8 cellular contexts compared by ENCODE assay signal in the genomic region with DNA sequence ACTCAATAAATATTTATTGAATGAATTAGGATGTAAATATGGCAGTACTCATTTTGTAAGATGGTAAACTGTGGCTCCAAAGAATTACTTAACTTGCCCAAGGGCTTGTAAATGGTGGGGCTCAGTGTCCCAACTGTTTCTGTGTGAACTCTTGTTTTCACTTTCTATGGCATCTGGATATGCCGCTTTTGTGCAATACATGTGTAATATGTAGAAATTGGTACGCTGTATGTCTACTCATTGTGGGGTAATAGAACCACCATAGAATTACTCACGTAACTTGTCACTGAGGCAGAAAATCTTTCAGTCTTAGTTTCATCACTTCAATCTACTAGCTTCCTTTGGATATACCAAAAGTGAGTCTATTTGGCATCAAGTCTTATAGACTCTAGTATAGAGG. TPM values are rescaled to one million over a fixed set of nuclear protein-coding genes. Genes with fewer than 3 reads are reported as not detected.
DNase-seq lines count a peak whose midpoint lies in the region; ATAC-seq and TF ChIP-seq lines count a peak whose summit lies in the region.

No MANE protein-coding gene starts in this region.

- 42% methylated on average over 3 of the region's 3 CpGs for WGBS in right lobe of liver (ENCODE audit: insufficient coverage, low coverage, low lambda C conversion rate, missing lambda C conversion rate)

- peaks cover 5% of the 10 kb centered on the region for H3K36me3 Mint-ChIP-seq in activated naive CD8-positive, alpha-beta T cell

- intact Hi-C loops in A673 (cut with micrococcal nuclease; ENCODE audit: unreplicated experiment) = no loop called here
- intact Hi-C loops in right lobe of liver (cut with DNase I) = no loop called here
- intact Hi-C loops in mucosa of descending colon (cut with DNase I, micrococcal nuclease) = no loop called here

- H3K27ac Mint-ChIP-seq in activated naive CD8-positive, alpha-beta T cell = peak overlapping the region; percentile 100

- DNase-seq in A673 (ENCODE audit: low spot score) = no peak
- no peak for DNase-seq in right lobe of liver
- DNase-seq in NCI-H2227 treated with DMSO at 0.1 percent for 48 hours (lab: John Stamatoyannopoulos, UW) = no peak
- no peak for DNase-seq in anterior cingulate cortex (lab: John Stamatoyannopoulos, UW)
- DNase-seq in mucosa of descending colon = no peak

- peak overlapping the region; percentile 82; the same call in 1 of the 2 replicates for H3K9ac ChIP-seq in HUES48 (ENCODE audit: low read depth, low read length)

- H3K27me3 Mint-ChIP-seq in activated naive CD8-positive, alpha-beta T cell = no peaks in the 10 kb centered on the region

- H3K27ac ChIP-seq in A673 (ENCODE audit: low read depth, low read length, poor library complexity, severe bottlenecking) (peak overlapping the region; percentile 84), HUES48 (ENCODE audit: low read depth, low read length) (peak overlapping the region; percentile 90), right lobe of liver (no peak overlapping the region)

- CTCF ChIA-PET in A673 (lab: Charles Lee) = no interaction called here

- TF ChIP-seq CTCF in A673 (conservative IDR thresholded peaks at IDR 0.05; ENCODE audit: low read depth, low read length) = no peak
- no peak for TF ChIP-seq CTCF in right lobe of liver (IDR thresholded peaks at IDR 0.05)
- no peak for TF ChIP-seq CTCF in mucosa of descending colon (IDR thresholded peaks at IDR 0.05)

- H3K4me3 ChIP-seq in A673 (ENCODE audit: low read depth, low read length, poor library complexity, severe bottlenecking) (peak overlapping the region; percentile 81), HUES48 (ENCODE audit: low read depth, low read length) (peak overlapping the region; percentile 95), right lobe of liver (peak overlapping the region; percentile 46 to 86 (median 61)), mucosa of descending colon (no peak overlapping the region)

- H3K9me3 Mint-ChIP-seq in activated naive CD8-positive, alpha-beta T cell (ENCODE audit: low read depth) = no peaks in the 10 kb centered on the region

- peak overlapping the region; percentile 100 for H3K4me3 Mint-ChIP-seq in activated naive CD8-positive, alpha-beta T cell

- BruUV-seq in A673 (replicated peaks; lab: Mats Ljungman, UMichigan) = no TSS peak

- no peaks in the 10 kb centered on the region for H3K9me3 ChIP-seq in A673 (ENCODE audit: low read depth, low read length, poor library complexity, severe bottlenecking)
- no peaks in the 10 kb centered on the region for H3K9me3 ChIP-seq in HUES48 (ENCODE audit: control insufficient read depth, insufficient read depth, low read length)
- H3K9me3 ChIP-seq in right lobe of liver = no peaks in the 10 kb centered on the region
- no peaks in the 10 kb centered on the region for H3K9me3 ChIP-seq in mucosa of descending colon

- H3K27me3 ChIP-seq in A673 (replicated peaks; ENCODE audit: insufficient read depth, low read depth, low read length, poor library complexity) (no peaks in the 10 kb centered on the region), HUES48 (ENCODE audit: control insufficient read depth, insufficient read depth, low read length) (no peaks in the 10 kb centered on the region), right lobe of liver (no peaks in the 10 kb centered on the region)

- no peak for TF ChIP-seq POLR2A in right lobe of liver (IDR thresholded peaks at IDR 0.05)

- POLR2A ChIA-PET in A673 (lab: Charles Lee; ENCODE audit: low non-redundant PET) = no interaction called here

- peaks cover 7% of the 10 kb centered on the region for H3K4me1 ChIP-seq in A673 (ENCODE audit: insufficient read depth, low read length, poor library complexity, severe bottlenecking)
- no peaks in the 10 kb centered on the region; the same call in 1 of the 2 replicates for H3K4me1 ChIP-seq in HUES48 (ENCODE audit: control insufficient read depth, insufficient read depth, low read length)
- peaks cover 0 to 9% (median 0%) of the 10 kb centered on the region in 4 donors for H3K4me1 ChIP-seq in right lobe of liver
- H3K4me1 ChIP-seq in mucosa of descending colon (ENCODE audit: low read depth) = peaks cover 11% of the 10 kb centered on the region

- peaks cover 42% of the 10 kb centered on the region for H3K4me1 Mint-ChIP-seq in activated naive CD8-positive, alpha-beta T cell (ENCODE audit: low read depth)

- ATAC-seq in right lobe of liver (no peak), HG02759 (IDR thresholded peaks at IDR 0.05; ENCODE audit: unreplicated experiment) (no peak), mucosa of descending colon (no peak)

- H3K36me3 ChIP-seq in A673 (ENCODE audit: insufficient read depth, low read length, poor library complexity, severe bottlenecking) = peaks cover 26% of the 10 kb centered on the region
- peaks cover 34% of the 10 kb centered on the region for H3K36me3 ChIP-seq in HUES48 (ENCODE audit: control insufficient read depth, insufficient read depth, low read length)
- H3K36me3 ChIP-seq in right lobe of liver = peaks cover 0 to 26% (median 14%) of the 10 kb centered on the region in 4 donors
- H3K36me3 ChIP-seq in mucosa of descending colon (ENCODE audit: low read depth) = peaks cover 8% of the 10 kb centered on the region

RNA-seq across cellular contexts. Expression of a gene that starts 1.0 kb away (rescaled TPM):
- total RNA-seq in A673 (2021) (76.8 and 86.0 TPM in 2 replicates), right lobe of liver (10 to 100 TPM; 10.8 to 28.0 (median 21.2) TPM), mucosa of descending colon (10 to 100 TPM; 58.5 to 62.6 (median 60.4) TPM)

RNA-seq across cellular contexts. Expression of a gene that starts 28.6 kb away (rescaled TPM):
- total RNA-seq in A673 (2021) (88.5 and 96.3 TPM in 2 replicates), right lobe of liver (10 to 100 TPM; 22.9 to 30.5 (median 25.0) TPM), mucosa of descending colon (10 to 100 TPM; 39.4 to 50.2 (median 45.6) TPM)

RNA-seq across cellular contexts. Expression of a gene that starts 40.0 kb away (rescaled TPM):
- 3.5 and 4.9 TPM in 2 replicates for total RNA-seq in A673 (2021)
- 1 to 10 TPM; 2.0 to 8.4 (median 4.4) TPM for total RNA-seq in right lobe of liver
- 10 to 100 TPM in 1 of 3 donors, 1 to 10 TPM in 1, under 1 TPM in 1; 0.49 to 12.6 (median 1.6) TPM for total RNA-seq in mucosa of descending colon

RNA-seq across cellular contexts. Expression of a gene that starts 41.6 kb away (rescaled TPM):
- total RNA-seq in A673 (2021) = 44.5 and 46.6 TPM in 2 replicates
- 10 to 100 TPM in 4 of 6 experiments, 1 to 10 TPM in 2; 8.9 to 17.5 (median 11.0) TPM for total RNA-seq in right lobe of liver
- total RNA-seq in mucosa of descending colon = 10 to 100 TPM; 28.3 to 43.1 (median 32.4) TPM

RNA-seq across cellular contexts. Expression of a gene that starts 49.7 kb away (rescaled TPM):
- total RNA-seq in A673 (2021) (9.2 and 11.3 TPM in 2 replicates), right lobe of liver (1 to 10 TPM in 5 of 6 experiments, not detected in 1; 1.7 to 5.7 (median 3.8) TPM), mucosa of descending colon (10 to 100 TPM in 1 of 3 donors, 1 to 10 TPM in 2; 4.5 to 26.2 (median 6.4) TPM)

Comparison
In these comparisons a context has a peak if more than half of its experiments do, and no peak if none do; other contexts are left out.
1. H3K27ac ChIP-seq: peak in A673 (single experiment) and HUES48 (single experiment); none in right lobe of liver (0 of 3).